Comparison of ENCODE assay signal across 8 cellular contexts in the genomic region with DNA sequence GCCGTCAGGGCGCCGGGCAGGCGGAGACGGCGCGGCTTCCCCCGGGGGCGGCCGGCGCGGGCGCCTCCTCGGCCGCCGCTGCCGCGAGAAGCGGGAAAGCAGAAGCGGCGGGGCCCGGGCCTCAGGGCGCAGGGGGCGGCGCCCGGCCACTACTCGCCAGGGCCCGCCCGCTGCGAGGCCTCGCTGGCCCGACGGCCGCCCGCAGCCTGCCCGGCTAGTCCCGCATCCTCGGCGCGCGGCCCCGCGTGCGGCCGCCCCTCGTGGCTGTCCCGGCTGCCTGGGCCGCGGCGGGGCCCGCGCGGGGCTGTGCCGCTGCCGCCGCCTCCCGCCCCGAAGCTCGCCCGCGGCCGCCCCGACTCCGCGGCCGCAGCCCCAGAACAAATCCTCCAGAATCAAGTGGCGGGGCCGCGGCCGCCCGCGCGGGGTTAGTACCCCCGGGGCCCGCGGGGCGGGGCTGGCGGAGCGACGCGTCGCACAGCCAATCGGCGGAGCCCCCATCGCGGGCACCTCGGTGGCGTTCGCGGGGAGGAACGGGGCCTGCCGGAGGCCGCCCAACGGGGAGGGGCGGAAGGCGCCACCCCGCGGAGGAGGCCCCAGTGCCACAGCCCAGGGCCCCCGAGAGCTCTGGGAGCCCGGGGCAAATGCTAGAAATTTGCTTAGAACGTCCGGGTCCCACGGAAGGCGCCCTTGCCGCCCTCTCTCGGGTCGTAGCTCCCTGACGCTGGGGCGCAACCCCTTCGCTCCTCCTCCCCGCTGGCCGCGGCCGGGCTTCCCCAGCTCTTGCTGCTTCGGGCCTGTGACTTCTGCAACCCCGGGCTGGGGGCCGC. TPM values are rescaled to one million over a fixed set of nuclear protein-coding genes. Genes with fewer than 3 reads are reported as not detected.
DNase-seq lines count a peak whose midpoint lies in the region; ATAC-seq and TF ChIP-seq lines count a peak whose summit lies in the region.

A gene (minus strand): TSS at position 401 of the 827 bp plus-strand sequence. CDS start 408 bp downstream, outside the sequence.

- DNase-seq in CD4-positive, alpha-beta memory T cell = peak; percentile 93 to 94 (median 94)
- DNase-seq in NOMO-1 treated with DMSO at 0.1 percent for 48 hours (lab: John Stamatoyannopoulos, UW; ENCODE audit: unreplicated experiment) = peak; percentile 79
- peak; percentile 94 for DNase-seq in activated T-cell treated with anti-CD3 and anti-CD28 coated beads, Interleukin-2, amount 50 U/mL, for 1 hour
- peak; percentile 51 to 90 (median 68) for DNase-seq in heart left ventricle
- DNase-seq in spleen = peak; percentile 98
- no peak for DNase-seq in NCI-H187 (lab: John Stamatoyannopoulos, UW)

- H3K9me3 Mint-ChIP-seq in CD4-positive, alpha-beta memory T cell = no peaks in the 10 kb centered on the region

- H3K9me3 ChIP-seq in CD4-positive, alpha-beta memory T cell (ENCODE audit: control insufficient read depth in 1 of 2, low read length in 2 of 2) = no peaks in the 10 kb centered on the region
- H3K9me3 ChIP-seq in heart left ventricle (no peaks in the 10 kb centered on the region), spleen (no peaks in the 10 kb centered on the region)

- ATAC-seq in HG03280 (IDR thresholded peaks at IDR 0.05; ENCODE audit: unreplicated experiment) = peak; percentile 81
- peak; percentile 32 to 68 (median 52) for ATAC-seq in heart left ventricle

- peak within 1 kb of the TSS; percentile 98 for H3K27ac ChIP-seq in CD4-positive, alpha-beta memory T cell (ENCODE audit: low read depth, low read length)
- peak within 1 kb of the TSS in 3 of 12 donors; percentile 13 to 90 (median 41) for H3K27ac ChIP-seq in heart left ventricle
- peak within 1 kb of the TSS; percentile 82 to 99 (median 94) for H3K27ac ChIP-seq in spleen

- CTCF ChIA-PET in CD4-positive, alpha-beta memory T cell (lab: Charles Lee; ENCODE audit: partially characterized antibody) = interaction anchor here (0.7 to 15.6 kb wide), 18 partner anchors 10 to 168 kb away, joined by 3 to 296 read pairs (median 6); no protein-coding TSS in a partner anchor

- peak within 1 kb of the TSS; percentile 87 to 98 (median 97) for H3K4me3 Mint-ChIP-seq in CD4-positive, alpha-beta memory T cell

- TF ChIP-seq POLR2A in GM19193 (IDR thresholded peaks at IDR 0.05; ENCODE audit: extremely low read depth, insufficient read depth, insufficient read length) = peak; percentile 92
- no peak for TF ChIP-seq POLR2A in heart left ventricle (IDR thresholded peaks at IDR 0.05)
- TF ChIP-seq POLR2A in spleen (IDR thresholded peaks at IDR 0.05) = peak in 1 of 3 donors; percentile 22

- peaks cover 22 to 41% of the 10 kb centered on the region in 2 donors for H3K36me3 Mint-ChIP-seq in CD4-positive, alpha-beta memory T cell

- WGBS in heart left ventricle, 4 donors = 1 to 3% (median 2%) methylated on average over 33 to 117 of the region's 117 CpGs; no CpG with 5 or more reads in 1 of the 4 donors
- WGBS in spleen, 5 donors = 0 to 1% (median 1%) methylated on average over 21 to 117 of the region's 117 CpGs

- no peaks in the 10 kb centered on the region for H3K27me3 ChIP-seq in CD4-positive, alpha-beta memory T cell (ENCODE audit: insufficient read depth, low read length)
- peaks cover 78 to 98% (median 93%) of the 10 kb centered on the region in 9 donors for H3K27me3 ChIP-seq in heart left ventricle
- H3K27me3 ChIP-seq in spleen (replicated peaks in 1 of 7) = peaks cover 2 to 96% (median 73%) of the 10 kb centered on the region in 7 donors

- peaks cover 11% of the 10 kb centered on the region for H3K36me3 ChIP-seq in CD4-positive, alpha-beta memory T cell (ENCODE audit: insufficient read depth, low read length)
- H3K36me3 ChIP-seq in heart left ventricle = no peaks in the 10 kb centered on the region
- H3K36me3 ChIP-seq in spleen = peaks cover 0 to 25% (median 0%) of the 10 kb centered on the region in 6 donors

- no peaks in the 10 kb centered on the region for H3K27me3 Mint-ChIP-seq in CD4-positive, alpha-beta memory T cell

- peaks cover 23 to 82% (median 45%) of the 10 kb centered on the region in 4 donors for H3K4me1 Mint-ChIP-seq in CD4-positive, alpha-beta memory T cell

- intact Hi-C loops in CD4-positive, alpha-beta memory T cell (cut with micrococcal nuclease) = loop anchor here (1.0 to 10.0 kb wide), 7 partner anchors 19 to 425 kb away; a partner anchor contains a TSS
- intact Hi-C loops in heart left ventricle (cut with DNase I) (loop anchor here in 9 of 10 donors (5.0 to 10.0 kb wide), 6 partner anchors 107 to 275 kb away; no protein-coding TSS in a partner anchor), spleen (cut with DNase I; ENCODE audit: low total_unique reads) (loop anchor here (5.0 kb wide), 1 partner anchor 107 kb away; no protein-coding TSS in a partner anchor)

- POLR2A ChIA-PET in CD4-positive, alpha-beta memory T cell (lab: Charles Lee; ENCODE audit: partially characterized antibody) = interaction anchor here (0.6 to 14.0 kb wide), 28 partner anchors 10 to 747 kb away, joined by 3 to 335 read pairs (median 6); a partner anchor contains a TSS

- peak within 1 kb of the TSS; percentile 99 to 100 (median 100) for H3K27ac Mint-ChIP-seq in CD4-positive, alpha-beta memory T cell

- H3K4me3 ChIP-seq in CD4-positive, alpha-beta memory T cell (ENCODE audit: low read length in 2 of 2) = peak within 1 kb of the TSS; percentile 81 to 84
- H3K4me3 ChIP-seq in heart left ventricle (peak within 1 kb of the TSS; percentile 18 to 71 (median 35)), spleen (peak within 1 kb of the TSS; percentile 60 to 95 (median 72))

- H3K4me1 ChIP-seq in CD4-positive, alpha-beta memory T cell (ENCODE audit: insufficient read depth, low read length) = peaks cover 62% of the 10 kb centered on the region
- H3K4me1 ChIP-seq in heart left ventricle (peaks cover 0 to 52% (median 14%) of the 10 kb centered on the region in 12 donors), spleen (peaks cover 33 to 96% (median 81%) of the 10 kb centered on the region in 6 donors)

- TF ChIP-seq CTCF in heart left ventricle (IDR thresholded peaks at IDR 0.05) (peak in 2 of 12 donors; percentile 5 to 17), spleen (IDR thresholded peaks at IDR 0.05 in 8 of 11, conservative IDR thresholded peaks at IDR 0.05 in 3 of 11) (peak in 8 of 11 experiments; percentile 29 to 68 (median 50))

RNA-seq across cellular contexts. Expression of the gene that starts here (rescaled TPM):
- total RNA-seq in CD4-positive, alpha-beta memory T cell = 100 to 1,000 TPM; 105 to 112 TPM
- 10 to 100 TPM; 12.5 to 50.8 TPM for polyA plus RNA-seq in CD4-positive, alpha-beta memory T cell
- total RNA-seq in heart left ventricle (1 to 10 TPM in 3 of 9 donors, under 1 TPM in 6; 0.21 to 8.7 (median 0.65) TPM), spleen (10 to 100 TPM; 38.1 to 76.3 (median 52.3) TPM)
- polyA plus RNA-seq in heart left ventricle (under 1 TPM; 0.35 to 0.38 TPM), spleen (10 to 100 TPM; 17.3 to 22.1 (median 18.2) TPM)

Comparison
In these comparisons a context has a peak if more than half of its experiments do, and no peak if none do; other contexts are left out.
1. RNA of the gene that starts here (total RNA-seq): 105 to 112 TPM in CD4-positive, alpha-beta memory T cell and 38.1 to 76.3 TPM in spleen; 0.21 to 8.7 TPM in heart left ventricle; every median in the first group is over 4 times any median in the second.
2. RNA of the gene that starts here (polyA plus RNA-seq): 12.5 to 50.8 TPM in CD4-positive, alpha-beta memory T cell and 17.3 to 22.1 TPM in spleen; 0.35 to 0.38 TPM in heart left ventricle; every median in the first group is over 4 times any median in the second.
3. DNase-seq: peak in CD4-positive, alpha-beta memory T cell (5 of 5), NOMO-1 treated with DMSO at 0.1 percent for 48 hours (single experiment), activated T-cell treated with anti-CD3 and anti-CD28 coated beads, Interleukin-2, amount 50 U/mL, for 1 hour (single experiment), heart left ventricle (5 of 5) and spleen (single experiment); none in NCI-H187 (0 of 2).
4. Peak in every context shown above with its lines, with median percentiles within 50 percentile points of each other: H3K4me3 ChIP-seq.